9 cellular contexts compared by ENCODE assay signal in the genomic region with DNA sequence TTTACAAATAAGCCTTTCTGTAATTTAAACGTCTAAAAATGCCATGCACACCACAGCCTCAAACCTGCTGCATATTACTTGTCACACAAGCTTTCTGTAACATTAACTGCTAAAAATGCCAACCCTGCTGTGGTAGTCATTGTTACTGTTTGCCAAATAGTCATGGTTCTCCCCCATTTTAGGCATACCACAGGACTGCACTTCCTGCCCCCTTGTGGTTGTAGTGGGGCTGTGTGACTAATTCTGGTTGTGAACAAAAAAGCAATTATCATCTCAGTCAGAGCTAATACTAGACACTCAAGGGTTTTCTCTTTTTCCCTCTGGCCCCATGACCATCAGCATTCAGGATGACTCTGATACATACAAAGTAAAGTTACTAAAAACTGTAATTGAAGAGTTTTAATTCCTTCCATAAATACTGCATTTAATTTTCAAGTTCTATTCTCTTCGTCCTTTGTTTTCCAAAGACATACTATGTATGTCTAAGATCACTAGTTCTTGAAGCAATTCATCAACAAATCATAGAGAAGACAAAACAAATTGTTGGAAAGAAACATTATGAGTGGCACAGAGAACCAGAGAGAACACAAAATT. TPM values are rescaled to one million over a fixed set of nuclear protein-coding genes. Genes with fewer than 3 reads are reported as not detected.
DNase-seq lines count a peak whose midpoint lies in the region; ATAC-seq and TF ChIP-seq lines count a peak whose summit lies in the region.
"Had no signal": no experiment of that assay in that cellular context is flagged by ENCODE, and none has a peak within 500 bp of the region (broad histone marks: within the 10 kb centered on the region; RNA-seq: fewer than 3 reads in every experiment).

No MANE protein-coding gene starts in this region.

- H2BK15ac ChIP-seq in mesendoderm (replicated peaks; ENCODE audit: low read depth) = no peak overlapping the region

- H3K9ac ChIP-seq in mesendoderm (ENCODE audit: low read length) = no peak overlapping the region

- H3K27ac ChIP-seq in heart left ventricle = no peak overlapping the region
- no peak overlapping the region for H3K27ac ChIP-seq in brain microvascular endothelial cell
- no peak overlapping the region for H3K27ac ChIP-seq in mesendoderm (ENCODE audit: low read depth, low read length)
- H3K27ac ChIP-seq in CD8-positive, alpha-beta memory T cell (ENCODE audit: low read depth, low read length) = no peak overlapping the region
- H3K27ac ChIP-seq: epithelial cell of prostate had no signal

- H3K36me3 ChIP-seq in heart left ventricle = no peaks in the 10 kb centered on the region
- no peaks in the 10 kb centered on the region for H3K36me3 ChIP-seq in brain microvascular endothelial cell (replicated peaks)
- no peaks in the 10 kb centered on the region for H3K36me3 ChIP-seq in mesendoderm (ENCODE audit: control insufficient read depth, insufficient read depth, low read length)
- H3K36me3 ChIP-seq in CD8-positive, alpha-beta memory T cell (ENCODE audit: insufficient read depth, low read length) = no peaks in the 10 kb centered on the region

- 46 to 64% (median 52%) methylated on average over 2 of the region's 2 CpGs for WGBS in heart left ventricle, 4 donors
- WGBS in mesendoderm (ENCODE audit: extremely low coverage, insufficient coverage, low lambda C conversion rate) = no CpG with 5 or more reads among the region's 2 CpGs

- DNase-seq in heart left ventricle (peak in 1 of 5 donors; percentile 25), cardiac septum (ENCODE audit: low spot score) (no peak), HEK293T (ENCODE audit: extremely low spot score) (peak; percentile 46), NCI-H1930 (lab: John Stamatoyannopoulos, UW) (peak; percentile 32 to 45), brain microvascular endothelial cell (peak; percentile 34), mesendoderm (peak; percentile 68), DMS153 treated with DMSO at 0.1 percent for 48 hours (lab: John Stamatoyannopoulos, UW; ENCODE audit: unreplicated experiment) (no peak)
- DNase-seq in CD8-positive, alpha-beta memory T cell = no peak

- no peak overlapping the region for H3K4ac ChIP-seq in mesendoderm (ENCODE audit: low read depth, low read length)

- in situ Hi-C loops in brain microvascular endothelial cell (cut with HindIII; ENCODE audit: low pct_ligation_motif_present, low sequenced_read_pairs) = no loop called here

- H3K23ac ChIP-seq in mesendoderm (ENCODE audit: low read length) = no peak overlapping the region

- no peak overlapping the region for H4K8ac ChIP-seq in mesendoderm (ENCODE audit: low read depth, low read length)

- H3K4me3 ChIP-seq in heart left ventricle (no peak overlapping the region), brain microvascular endothelial cell (ENCODE audit: low read depth, low read length) (no peak overlapping the region), mesendoderm (ENCODE audit: low read length) (no peak overlapping the region)
- no peak overlapping the region for H3K4me3 ChIP-seq in CD8-positive, alpha-beta memory T cell (ENCODE audit: low read length)

- H3K9me3 ChIP-seq in heart left ventricle = no peaks in the 10 kb centered on the region
- no peaks in the 10 kb centered on the region for H3K9me3 ChIP-seq in CD8-positive, alpha-beta memory T cell (ENCODE audit: low read length)

- H2BK5ac ChIP-seq in mesendoderm (ENCODE audit: low read length) = no peak overlapping the region

- H2AK5ac ChIP-seq in mesendoderm (ENCODE audit: low read length) = no peak overlapping the region

- TF ChIP-seq CTCF in heart left ventricle (IDR thresholded peaks at IDR 0.05) (peak in 10 of 12 donors; percentile 19 to 51 (median 32)), brain microvascular endothelial cell (IDR thresholded peaks at IDR 0.05; ENCODE audit: low read depth, low read length, missing control alignments) (peak; percentile 82)

- no peaks in the 10 kb centered on the region for H3K79me2 ChIP-seq in mesendoderm (ENCODE audit: control insufficient read depth, insufficient read depth, low read length)

- no peak for ATAC-seq in heart left ventricle

- POLR2A ChIA-PET in HEK293T (lab: Yijun Ruan, JAX) = no interaction called here
- POLR2A ChIA-PET in CD8-positive, alpha-beta memory T cell (lab: Charles Lee) = no interaction called here

- CTCF ChIA-PET in HEK293T (lab: Yijun Ruan, JAX) = interaction anchor here (0.6 to 2.2 kb wide), 7 partner anchors 10 to 1119 kb away, joined by 3 to 11 read pairs (median 4); no protein-coding TSS in a partner anchor
- CTCF ChIA-PET in CD8-positive, alpha-beta memory T cell (lab: Charles Lee) = no interaction called here

- H4K5ac ChIP-seq in mesendoderm (ENCODE audit: low read length) = no peak overlapping the region

- no peaks in the 10 kb centered on the region for H3K4me1 ChIP-seq in heart left ventricle
- no peaks in the 10 kb centered on the region for H3K4me1 ChIP-seq in mesendoderm (ENCODE audit: control insufficient read depth, low read depth, low read length)
- H3K4me1 ChIP-seq in CD8-positive, alpha-beta memory T cell (ENCODE audit: insufficient read depth, low read length) = no peaks in the 10 kb centered on the region

- H3K4me1 Mint-ChIP-seq in CD8-positive, alpha-beta memory T cell = no peaks in the 10 kb centered on the region

- peaks cover 1 to 17% of the 10 kb centered on the region in 2 donors for H3K27me3 Mint-ChIP-seq in CD8-positive, alpha-beta memory T cell

- H3K36me3 Mint-ChIP-seq in CD8-positive, alpha-beta memory T cell = no peaks in the 10 kb centered on the region

- H2BK120ac ChIP-seq in mesendoderm (ENCODE audit: low read depth, low read length) = no peak overlapping the region

- no peak overlapping the region for H3K18ac ChIP-seq in mesendoderm (ENCODE audit: low read length)

- no peak overlapping the region for H3K27ac Mint-ChIP-seq in CD8-positive, alpha-beta memory T cell

- H3K4me3 Mint-ChIP-seq in CD8-positive, alpha-beta memory T cell = no peak overlapping the region

- no peak overlapping the region for H3K56ac ChIP-seq in mesendoderm (ENCODE audit: low read length)

- peaks cover 0 to 3% (median 0%) of the 10 kb centered on the region in 5 donors for H3K9me3 Mint-ChIP-seq in CD8-positive, alpha-beta memory T cell

- intact Hi-C loops in heart left ventricle (cut with DNase I) (loop anchor here in 1 of 10 donors (10.0 kb wide), 1 partner anchor 387 kb away; no protein-coding TSS in a partner anchor), cardiac septum (cut with DNase I) (no loop called here)

- H3K27me3 ChIP-seq in heart left ventricle (peaks cover 0 to 41% (median 2%) of the 10 kb centered on the region in 9 donors), brain microvascular endothelial cell (replicated peaks) (peaks cover under 1% of the 10 kb centered on the region), mesendoderm (ENCODE audit: insufficient read depth, low read length, poor library complexity) (peaks cover under 1% of the 10 kb centered on the region)
- H3K27me3 ChIP-seq in CD8-positive, alpha-beta memory T cell (ENCODE audit: insufficient read depth, low read length, poor library complexity, severe bottlenecking) = no peaks in the 10 kb centered on the region

- H3K79me1 ChIP-seq in mesendoderm (ENCODE audit: low read length) = no peaks in the 10 kb centered on the region

- H3K4me2 ChIP-seq in mesendoderm (ENCODE audit: low read length) = no peak overlapping the region

- no peak for TF ChIP-seq POLR2A in heart left ventricle (IDR thresholded peaks at IDR 0.05)

TF ChIP-seq in HEK293T, 16 proteins besides CTCF, POLR2A, EP300 and RAD21:
- TF ChIP-seq BHLHE40 (IDR thresholded peaks at IDR 0.05; ENCODE audit: borderline replicate concordance) = no peak
- TF ChIP-seq L3MBTL2 (conservative IDR thresholded peaks at IDR 0.05) = no peak
- no peak for TF ChIP-seq NFRKB (IDR thresholded peaks at IDR 0.05)
- no peak for TF ChIP-seq FOXM1 (IDR thresholded peaks at IDR 0.05; ENCODE audit: borderline replicate concordance)
- TF ChIP-seq FOXA1 (IDR thresholded peaks at IDR 0.05) = no peak
- TF ChIP-seq, protein P1, sequence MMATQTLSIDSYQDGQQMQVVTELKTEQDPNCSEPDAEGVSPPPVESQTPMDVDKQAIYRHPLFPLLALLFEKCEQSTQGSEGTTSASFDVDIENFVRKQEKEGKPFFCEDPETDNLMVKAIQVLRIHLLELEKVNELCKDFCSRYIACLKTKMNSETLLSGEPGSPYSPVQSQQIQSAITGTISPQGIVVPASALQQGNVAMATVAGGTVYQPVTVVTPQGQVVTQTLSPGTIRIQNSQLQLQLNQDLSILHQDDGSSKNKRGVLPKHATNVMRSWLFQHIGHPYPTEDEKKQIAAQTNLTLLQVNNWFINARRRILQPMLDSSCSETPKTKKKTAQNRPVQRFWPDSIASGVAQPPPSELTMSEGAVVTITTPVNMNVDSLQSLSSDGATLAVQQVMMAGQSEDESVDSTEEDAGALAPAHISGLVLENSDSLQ (IDR thresholded peaks at IDR 0.05) = no peak
- no peak for TF ChIP-seq ARNT (IDR thresholded peaks at IDR 0.05)
- TF ChIP-seq ZNF384 (IDR thresholded peaks at IDR 0.05) = no peak
- no peak for TF ChIP-seq ELF4 (IDR thresholded peaks at IDR 0.05)
- no peak for TF ChIP-seq CTBP1 (IDR thresholded peaks at IDR 0.05; ENCODE audit: borderline replicate concordance)
TF ChIP-seq in HEK293T: peak in this region for 0.

RNA-seq across cellular contexts. Expression of a gene that starts 5.7 kb away (rescaled TPM):
- total RNA-seq in heart left ventricle = not detected
- not detected for polyA plus RNA-seq in heart left ventricle
- not detected for total RNA-seq in cardiac septum
- 0.10 TPM for polyA plus RNA-seq in mesendoderm (2013, experiment 1 of 2)
- 0.03 TPM for polyA plus RNA-seq in mesendoderm (2013, experiment 2 of 2)
- total RNA-seq in CD8-positive, alpha-beta memory T cell = not detected
- not detected for polyA plus RNA-seq in CD8-positive, alpha-beta memory T cell

Comparison
In these comparisons a context has a peak if more than half of its experiments do, and no peak if none do; other contexts are left out.
1. DNase-seq: peak in HEK293T (single experiment), NCI-H1930 (2 of 2), brain microvascular endothelial cell (single experiment) and mesendoderm (single experiment); none in cardiac septum (single experiment), CD8-positive, alpha-beta memory T cell (0 of 5) and DMS153 treated with DMSO at 0.1 percent for 48 hours (single experiment).